ENCODE assay signal across 12 cellular contexts in the genomic region with DNA sequence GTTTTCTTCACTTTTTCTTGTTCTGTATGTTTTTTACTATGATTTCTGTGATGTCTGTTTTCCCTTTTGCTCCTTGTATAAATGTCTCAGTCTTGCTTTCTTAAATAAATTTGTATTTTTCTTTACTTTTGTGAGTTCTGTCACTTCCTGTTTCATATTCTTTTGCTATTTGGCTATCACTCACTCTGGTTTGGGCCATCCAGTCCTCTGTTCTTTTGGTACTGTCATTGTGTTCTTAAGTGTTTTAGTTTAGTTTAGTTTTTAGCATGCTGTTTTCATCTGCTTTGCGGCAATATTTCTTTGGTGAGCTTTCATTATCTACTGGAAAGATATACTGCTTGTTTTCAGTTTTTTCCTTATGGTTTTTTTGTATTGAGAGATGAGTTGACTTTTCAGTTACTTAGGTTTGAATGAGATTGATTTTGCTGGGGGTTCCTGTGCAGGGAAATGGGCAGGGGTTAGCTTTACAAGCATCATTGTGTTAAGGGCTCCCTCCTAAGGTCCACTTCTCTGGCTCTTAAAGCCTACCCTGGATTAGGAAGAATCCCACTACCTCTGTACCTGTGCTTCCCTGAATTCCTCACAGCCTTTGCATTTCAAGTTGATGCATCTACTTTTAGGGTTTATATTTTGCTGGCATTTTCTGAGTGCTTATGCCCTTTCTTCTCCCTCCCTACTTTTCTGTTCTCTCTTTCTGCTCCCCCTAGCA. TPM values are rescaled to one million over a fixed set of nuclear protein-coding genes. Genes with fewer than 3 reads are reported as not detected.
A peak's percentile ranks its signal among the peaks of the same experiment; 100 is the strongest.
DNase-seq lines count a peak whose midpoint lies in the region; ATAC-seq and TF ChIP-seq lines count a peak whose summit lies in the region.
"Had no signal": no experiment of that assay in that cellular context is flagged by ENCODE, and none has a peak within 500 bp of the region (broad histone marks: within the 10 kb centered on the region; RNA-seq: fewer than 3 reads in every experiment).

No MANE protein-coding gene starts in this region.

- H3K9me3 Mint-ChIP-seq in natural killer cell, result no peaks in the 10 kb centered on the region
- H3K9me3 Mint-ChIP-seq in natural killer cell treated with Interleukin-12 subunit alpha and Interleukin-12 subunit beta and Interleukin-15 and Interleukin-18, amount 100 ng/mL, for 72 hours, result no peaks in the 10 kb centered on the region
- H3K9me3 Mint-ChIP-seq in activated T-helper 2 cell treated with anti-CD3 and anti-CD28 coated beads, Interferon-gamma antibody, Interleukin-2, Interleukin-4, amounts not matched to agents 10 μg/mL and 5 μg/mL and 100 μg/mL, durations not matched to agents 14 hours and 24 hours and 36 hours, result no peaks in the 10 kb centered on the region
- H3K9me3 Mint-ChIP-seq in stimulated activated naive B cell treated with anti-CD40 and anti-IgM and Interleukin-4, amounts not matched to agents 10 μg/mL and 1 μg/mL and 100 μg/mL, for 72 hours, result no peaks in the 10 kb centered on the region

- peak overlapping the region; percentile 56 to 85 for H3K27ac Mint-ChIP-seq in natural killer cell
- H3K27ac Mint-ChIP-seq in natural killer cell treated with Interleukin-12 subunit alpha and Interleukin-12 subunit beta and Interleukin-15 and Interleukin-18, amount 100 ng/mL, for 72 hours, result peak overlapping the region in 1 of 2 donors; percentile 6
- peak overlapping the region; percentile 13 for H3K27ac Mint-ChIP-seq in activated T-helper 2 cell treated with anti-CD3 and anti-CD28 coated beads, Interferon-gamma antibody, Interleukin-2, Interleukin-4, amounts not matched to agents 10 μg/mL and 5 μg/mL and 100 μg/mL, durations not matched to agents 14 hours and 24 hours and 36 hours
- peak overlapping the region; percentile 90 for H3K27ac Mint-ChIP-seq in stimulated activated naive B cell treated with anti-CD40 and anti-IgM and Interleukin-4, amounts not matched to agents 10 μg/mL and 1 μg/mL and 100 μg/mL, for 72 hours

- H3K9me3 ChIP-seq in heart left ventricle, result no peaks in the 10 kb centered on the region
- H3K9me3 ChIP-seq: body of pancreas had no signal

- H3K4me3 ChIP-seq in heart left ventricle, result no peak overlapping the region
- H3K4me3 ChIP-seq: body of pancreas had no signal

- H3K27ac ChIP-seq in heart left ventricle, result no peak overlapping the region
- no peak overlapping the region for H3K27ac ChIP-seq in caudate nucleus (ENCODE audit: low read depth, low read length)
- H3K27ac ChIP-seq: body of pancreas had no signal

- no peak for DNase-seq in natural killer cell
- DNase-seq in natural killer cell treated with Interleukin-12 subunit alpha and Interleukin-12 subunit beta and Interleukin-15 and Interleukin-18, amount 100 ng/mL, for 72 hours (ENCODE audit: low spot score), result no peak
- DNase-seq in activated T-helper 2 cell treated with anti-CD3 and anti-CD28 coated beads, Interferon-gamma antibody, Interleukin-2, Interleukin-4, amounts not matched to agents 10 μg/mL and 5 μg/mL and 100 μg/mL, durations not matched to agents 14 hours and 24 hours and 36 hours (ENCODE audit: low spot score), result no peak
- DNase-seq in stimulated activated naive B cell treated with anti-CD40 and anti-IgM and Interleukin-4, amounts not matched to agents 10 μg/mL and 1 μg/mL and 100 μg/mL, for 72 hours, result no peak
- DNase-seq in heart left ventricle, result no peak
- DNase-seq in caudate nucleus (lab: John Stamatoyannopoulos, UW), result no peak
- DNase-seq: AML-193; body of pancreas; NCI-H1694; NK-92 treated with Interleukin-12 subunit alpha and Interleukin-12 subunit beta, amount 100 ng/mL, for 24 hours had no signal

- 96 to 100% (median 99%) methylated on average over 1 of the region's 1 CpG for WGBS in heart left ventricle, 4 donors

- no peaks in the 10 kb centered on the region for H3K27me3 Mint-ChIP-seq in natural killer cell (ENCODE audit: low read depth in 2 of 2)
- H3K27me3 Mint-ChIP-seq in natural killer cell treated with Interleukin-12 subunit alpha and Interleukin-12 subunit beta and Interleukin-15 and Interleukin-18, amount 100 ng/mL, for 72 hours, result no peaks in the 10 kb centered on the region
- H3K27me3 Mint-ChIP-seq in activated T-helper 2 cell treated with anti-CD3 and anti-CD28 coated beads, Interferon-gamma antibody, Interleukin-2, Interleukin-4, amounts not matched to agents 10 μg/mL and 5 μg/mL and 100 μg/mL, durations not matched to agents 14 hours and 24 hours and 36 hours (ENCODE audit: low read depth), result no peaks in the 10 kb centered on the region
- H3K27me3 Mint-ChIP-seq in stimulated activated naive B cell treated with anti-CD40 and anti-IgM and Interleukin-4, amounts not matched to agents 10 μg/mL and 1 μg/mL and 100 μg/mL, for 72 hours, result no peaks in the 10 kb centered on the region

- TF ChIP-seq CTCF in natural killer cell (IDR thresholded peaks at IDR 0.05) (no peak), heart left ventricle (IDR thresholded peaks at IDR 0.05) (no peak)

- no peak for TF ChIP-seq POLR2A in heart left ventricle (IDR thresholded peaks at IDR 0.05)

- no peak for ATAC-seq in natural killer cell
- ATAC-seq in natural killer cell treated with Interleukin-12 subunit alpha and Interleukin-12 subunit beta and Interleukin-15 and Interleukin-18, amount 100 ng/mL, for 72 hours, result no peak
- peak; percentile 46 for ATAC-seq in HG02884 (IDR thresholded peaks at IDR 0.05; ENCODE audit: unreplicated experiment)
- peak; percentile 31 to 53 for ATAC-seq in stimulated activated naive B cell treated with anti-CD40 and anti-IgM and Interleukin-4, amounts not matched to agents 10 μg/mL and 1 μg/mL and 100 μg/mL, for 72 hours (replicated peaks)
- no peak for ATAC-seq in GM21423 (IDR thresholded peaks at IDR 0.05; ENCODE audit: unreplicated experiment)
- no peak for ATAC-seq in heart left ventricle
- ATAC-seq: body of pancreas had no signal

- intact Hi-C loops in natural killer cell (cut with micrococcal nuclease), result no loop called here
- intact Hi-C loops in activated T-helper 2 cell treated with anti-CD3 and anti-CD28 coated beads, Interferon-gamma antibody, Interleukin-2, Interleukin-4, amounts not matched to agents 10 μg/mL and 5 μg/mL and 100 μg/mL, durations not matched to agents 14 hours and 24 hours and 36 hours (cut with micrococcal nuclease), result no loop called here
- intact Hi-C loops in heart left ventricle (cut with DNase I), result no loop called here

- no peaks in the 10 kb centered on the region for H3K27me3 ChIP-seq in heart left ventricle
- H3K27me3 ChIP-seq: body of pancreas had no signal

- H3K4me1 ChIP-seq in heart left ventricle, result no peaks in the 10 kb centered on the region
- H3K4me1 ChIP-seq: body of pancreas had no signal

- peaks cover 12 to 23% of the 10 kb centered on the region in 2 donors for H3K4me1 Mint-ChIP-seq in natural killer cell
- H3K4me1 Mint-ChIP-seq in natural killer cell treated with Interleukin-12 subunit alpha and Interleukin-12 subunit beta and Interleukin-15 and Interleukin-18, amount 100 ng/mL, for 72 hours (ENCODE audit: low read depth in 2 of 2), result peaks cover 12 to 15% of the 10 kb centered on the region in 2 donors
- H3K4me1 Mint-ChIP-seq in activated T-helper 2 cell treated with anti-CD3 and anti-CD28 coated beads, Interferon-gamma antibody, Interleukin-2, Interleukin-4, amounts not matched to agents 10 μg/mL and 5 μg/mL and 100 μg/mL, durations not matched to agents 14 hours and 24 hours and 36 hours (ENCODE audit: low read depth), result peaks cover 13% of the 10 kb centered on the region
- H3K4me1 Mint-ChIP-seq in stimulated activated naive B cell treated with anti-CD40 and anti-IgM and Interleukin-4, amounts not matched to agents 10 μg/mL and 1 μg/mL and 100 μg/mL, for 72 hours, result peaks cover 23 to 41% of the 10 kb centered on the region in 2 donors

- no peak overlapping the region for H3K4me3 Mint-ChIP-seq in natural killer cell
- H3K4me3 Mint-ChIP-seq in natural killer cell treated with Interleukin-12 subunit alpha and Interleukin-12 subunit beta and Interleukin-15 and Interleukin-18, amount 100 ng/mL, for 72 hours, result no peak overlapping the region
- H3K4me3 Mint-ChIP-seq in activated T-helper 2 cell treated with anti-CD3 and anti-CD28 coated beads, Interferon-gamma antibody, Interleukin-2, Interleukin-4, amounts not matched to agents 10 μg/mL and 5 μg/mL and 100 μg/mL, durations not matched to agents 14 hours and 24 hours and 36 hours (ENCODE audit: low read depth), result no peak overlapping the region
- peak overlapping the region in 1 of 2 donors; percentile 49 for H3K4me3 Mint-ChIP-seq in stimulated activated naive B cell treated with anti-CD40 and anti-IgM and Interleukin-4, amounts not matched to agents 10 μg/mL and 1 μg/mL and 100 μg/mL, for 72 hours

- H3K36me3 ChIP-seq in heart left ventricle, result peaks cover 0 to 76% (median 58%) of the 10 kb centered on the region in 9 donors

- H3K36me3 Mint-ChIP-seq in natural killer cell, result peaks cover 13% of the 10 kb centered on the region
- H3K36me3 Mint-ChIP-seq in natural killer cell treated with Interleukin-12 subunit alpha and Interleukin-12 subunit beta and Interleukin-15 and Interleukin-18, amount 100 ng/mL, for 72 hours, result peaks cover 26% of the 10 kb centered on the region
- H3K36me3 Mint-ChIP-seq in activated T-helper 2 cell treated with anti-CD3 and anti-CD28 coated beads, Interferon-gamma antibody, Interleukin-2, Interleukin-4, amounts not matched to agents 10 μg/mL and 5 μg/mL and 100 μg/mL, durations not matched to agents 14 hours and 24 hours and 36 hours (ENCODE audit: low read depth), result peaks cover 64% of the 10 kb centered on the region
- H3K36me3 Mint-ChIP-seq in stimulated activated naive B cell treated with anti-CD40 and anti-IgM and Interleukin-4, amounts not matched to agents 10 μg/mL and 1 μg/mL and 100 μg/mL, for 72 hours, result peaks cover 39 to 67% of the 10 kb centered on the region in 2 donors

RNA-seq across cellular contexts. Expression of a gene that starts 35.1 kb away (rescaled TPM):
- total RNA-seq in natural killer cell (100 to 1,000 TPM; 170 to 182 (median 179) TPM), heart left ventricle (100 to 1,000 TPM in 8 of 9 donors, 10 to 100 TPM in 1; 72.9 to 205 (median 152) TPM)
- 100 to 1,000 TPM; 180 to 197 TPM for total RNA-seq in natural killer cell treated with Interleukin-12 subunit alpha and Interleukin-12 subunit beta and Interleukin-15 and Interleukin-18, amount 100 ng/mL, for 72 hours
- total RNA-seq in activated T-helper 2 cell treated with anti-CD3 and anti-CD28 coated beads, Interferon-gamma antibody, Interleukin-2, Interleukin-4, amounts not matched to agents 10 μg/mL and 5 μg/mL and 100 μg/mL, durations not matched to agents 14 hours and 24 hours and 36 hours, result 180 and 190 TPM in 2 replicates
- 10 to 100 TPM; 25.8 to 85.9 TPM for polyA plus RNA-seq in heart left ventricle

Comparison
In these comparisons a context has a peak if more than half of its experiments do, and no peak if none do; other contexts are left out.
1. ATAC-seq: peak in HG02884 (single experiment) and stimulated activated naive B cell treated with anti-CD40 and anti-IgM and Interleukin-4, amounts not matched to agents 10 μg/mL and 1 μg/mL and 100 μg/mL, for 72 hours (2 of 2); none in natural killer cell (0 of 3), natural killer cell treated with Interleukin-12 subunit alpha and Interleukin-12 subunit beta and Interleukin-15 and Interleukin-18, amount 100 ng/mL, for 72 hours (0 of 2), GM21423 (single experiment) and heart left ventricle (0 of 4).